Comparison of ENCODE assay signal across 8 cellular contexts in the genomic region with DNA sequence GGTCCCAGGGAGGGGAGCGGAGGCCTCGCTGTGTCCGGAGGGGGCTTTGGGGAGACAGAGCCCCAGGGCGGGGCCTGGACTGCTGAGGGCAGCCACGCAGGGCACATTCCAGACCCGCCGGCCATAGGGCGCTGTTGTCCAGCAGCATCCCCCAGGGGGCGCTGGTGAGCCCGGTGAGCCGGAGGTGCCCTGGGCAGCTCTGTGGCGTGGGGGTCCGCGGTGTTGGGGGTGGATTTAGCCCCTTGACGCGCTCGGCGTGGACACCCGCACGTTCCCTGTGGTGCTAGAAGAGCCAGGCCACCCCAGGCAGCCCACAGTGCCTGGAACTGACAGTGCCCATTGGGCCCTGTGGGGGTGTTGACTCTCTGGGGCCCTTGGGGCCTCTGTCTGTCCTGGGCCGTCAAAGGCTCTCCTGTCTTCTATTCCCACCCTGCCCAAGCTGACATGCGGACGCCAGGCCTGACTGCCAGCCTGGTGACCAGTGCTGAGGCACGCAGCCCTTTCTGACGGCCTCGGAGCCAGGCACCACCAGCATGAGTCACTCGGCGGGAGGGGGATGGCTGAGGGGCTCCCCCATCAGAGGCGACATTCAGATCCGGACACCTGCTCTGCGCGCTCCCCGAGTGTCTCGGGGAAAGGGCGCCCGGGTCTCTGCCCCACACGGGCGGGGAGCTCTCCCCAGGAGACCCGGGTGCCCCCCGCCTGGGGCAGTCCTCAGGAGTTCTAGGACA. TPM values are rescaled to one million over a fixed set of nuclear protein-coding genes. Genes with fewer than 3 reads are reported as not detected.
DNase-seq lines count a peak whose midpoint lies in the region; ATAC-seq, FAIRE-seq and TF ChIP-seq lines count a peak whose summit lies in the region.

No MANE protein-coding gene starts in this region.

- H2AFZ ChIP-seq in H9 (ENCODE audit: low read length) = no peak overlapping the region

- no peak overlapping the region for H3K4ac ChIP-seq in H9 (ENCODE audit: low read depth, low read length)

- H2BK5ac ChIP-seq in H9 (ENCODE audit: insufficient read length, low read length) = no peak overlapping the region

- no peak overlapping the region for H3K56ac ChIP-seq in H9 (ENCODE audit: insufficient read length, low read depth, low read length)

- H3K27ac ChIP-seq in A549 = peak overlapping the region; percentile 31 to 56; a peak in 4 of 6 replicates
- H3K27ac ChIP-seq in H9 (ENCODE audit: insufficient read length, low read depth, low read length) = no peak overlapping the region

- DNase-seq in A549 (ENCODE audit: low read depth in 1 of 2, low spot score in 1 of 2) (no peak), H9 (peak; percentile 73), foreskin fibroblast (no peak), posterior cingulate gyrus (peak; percentile 83 to 99 (median 94)), NCI-H2081 (lab: John Stamatoyannopoulos, UW) (no peak)
- DNase-seq in activated T-cell treated with anti-CD3 and anti-CD28 coated beads, Interleukin-2, amount 50 U/mL, for 1 hour = peak; percentile 65

- H3K23me2 ChIP-seq in H9 (ENCODE audit: insufficient read length, low read depth, low read length, poor library complexity, severe bottlenecking) = no peaks in the 10 kb centered on the region

- no peak overlapping the region for H4K91ac ChIP-seq in H9 (ENCODE audit: insufficient read length, low read depth, low read length)

- no peak overlapping the region for H4K8ac ChIP-seq in H9 (replicated peaks; ENCODE audit: insufficient read length, low read depth, low read length)

- H2AK5ac ChIP-seq in H9 (ENCODE audit: insufficient read length, low read length) = no peak overlapping the region

- peaks cover 43% of the 10 kb centered on the region for H3K4me1 ChIP-seq in A549
- H3K4me1 ChIP-seq in H9 (ENCODE audit: insufficient read depth, low read length) = no peaks in the 10 kb centered on the region

- intact Hi-C loops in posterior cingulate gyrus (cut with DNase I) = no loop called here

- H3K9me3 ChIP-seq in A549 (no peaks in the 10 kb centered on the region), H9 (ENCODE audit: control insufficient read depth, low read depth, low read length) (no peaks in the 10 kb centered on the region)

- no peak overlapping the region for H3K18ac ChIP-seq in H9 (ENCODE audit: insufficient read length, low read depth, low read length)

- no peak overlapping the region for H3K9ac ChIP-seq in H9 (ENCODE audit: extremely low read depth, insufficient read length, low read length)

- POLR2A ChIA-PET in A549 (lab: Yijun Ruan, JAX) = no interaction called here

- no peak overlapping the region for H3K23ac ChIP-seq in H9 (ENCODE audit: insufficient read length, low read depth, low read length)

- no peaks in the 10 kb centered on the region for H3K79me2 ChIP-seq in H9 (ENCODE audit: insufficient read depth, low read length)

- H3K27ac Mint-ChIP-seq in H9 = no peak overlapping the region

- TF ChIP-seq CTCF in A549 (IDR thresholded peaks at IDR 0.05) (peak; percentile 69), H9 (conservative IDR thresholded peaks at IDR 0.05) (peak; percentile 84), foreskin fibroblast (IDR thresholded peaks at IDR 0.05; ENCODE audit: low read depth, low read length) (peak; percentile 58)

- no peak overlapping the region for H2BK12ac ChIP-seq in H9 (ENCODE audit: insufficient read length, low read depth, low read length)

- peaks cover 5 to 9% of the 10 kb centered on the region in 2 experiments for H3K4me1 Mint-ChIP-seq in H9

- no peak overlapping the region for H2BK120ac ChIP-seq in H9 (ENCODE audit: low read depth, low read length, poor library complexity, severe bottlenecking)

- H3K79me1 ChIP-seq in H9 (ENCODE audit: insufficient read depth, low read depth, low read length, poor library complexity, severe bottlenecking) = no peaks in the 10 kb centered on the region

- no peak for TF ChIP-seq EP300 in A549 (IDR thresholded peaks at IDR 0.05)

- ATAC-seq in A549 (peak in 1 of 2 experiments; percentile 53; a peak in 3 of 6 replicates), HG02763 (IDR thresholded peaks at IDR 0.05; ENCODE audit: unreplicated experiment) (no peak), HG03139 (IDR thresholded peaks at IDR 0.05; ENCODE audit: unreplicated experiment) (no peak)

- no peak overlapping the region; the same call in 1 of the 2 replicates for H3K14ac ChIP-seq in H9 (ENCODE audit: insufficient read depth, low read length)

- peak; percentile 20 to 29; a peak in 3 of 5 replicates for TF ChIP-seq RAD21 in A549 (conservative IDR thresholded peaks at IDR 0.05 in 1 of 2, IDR thresholded peaks at IDR 0.05 in 1 of 2)

- no peak for TF ChIP-seq POLR2A in A549 (IDR thresholded peaks at IDR 0.05; ENCODE audit: low read length)

- no peak for FAIRE-seq in A549 (lab: Jason Lieb, UNC)

- H3K27me3 ChIP-seq in H9 (ENCODE audit: insufficient read depth, low read length) = no peaks in the 10 kb centered on the region

- H3T11ph ChIP-seq in H9 (ENCODE audit: low read length) = no peak overlapping the region

- H3K36me3 Mint-ChIP-seq in H9 (ENCODE audit: insufficient read depth in 1 of 3, low read depth in 3 of 3) = peaks cover 5 to 19% (median 19%) of the 10 kb centered on the region in 3 experiments; a peak in 6 of 7 replicates

- H3K4me3 Mint-ChIP-seq in H9 = no peak overlapping the region

- no peak overlapping the region for H3K4me3 ChIP-seq in A549
- no peak overlapping the region for H3K4me3 ChIP-seq in foreskin fibroblast (ENCODE audit: low read depth in 1 of 2, low read length in 2 of 2)

- WGBS in A549 (ENCODE audit: missing lambda C conversion rate) = 26% methylated on average over 19 of the region's 40 CpGs
- no CpG with 5 or more reads among the region's 40 CpGs for WGBS in H9 (ENCODE audit: extremely low coverage, insufficient read length, low lambda C conversion rate)

- CTCF ChIA-PET in A549 (lab: Yijun Ruan, JAX) = interaction anchor here (0.6 to 7.0 kb wide), 28 partner anchors 10 to 506 kb away, joined by 3 to 87 read pairs (median 4); a partner anchor contains a TSS

- no peaks in the 10 kb centered on the region for H4K20me1 ChIP-seq in H9 (ENCODE audit: control insufficient read depth, insufficient read depth, insufficient read length)

- no peak overlapping the region for H2BK15ac ChIP-seq in H9 (ENCODE audit: low read depth, low read length)

- H3K4me2 ChIP-seq in A549 (peak overlapping the region; percentile 21; the same call in 1 of the 3 replicates), H9 (ENCODE audit: insufficient read depth, insufficient read length, low read length) (no peak overlapping the region)

- H2BK20ac ChIP-seq in H9 (ENCODE audit: low read depth, low read length, poor library complexity, severe bottlenecking) = no peak overlapping the region

- H3K9me3 Mint-ChIP-seq in H9 = no peaks in the 10 kb centered on the region

- no peak overlapping the region for H4K5ac ChIP-seq in H9 (ENCODE audit: insufficient read length, low read depth, low read length)

- H3K27me3 Mint-ChIP-seq in H9 (ENCODE audit: low read depth) = peaks cover 14% of the 10 kb centered on the region

TF ChIP-seq in A549, 52 proteins besides CTCF, POLR2A, EP300 and RAD21:
- no peak for TF ChIP-seq FOSL2 (IDR thresholded peaks at IDR 0.05)
- peak; percentile 73 for TF ChIP-seq FOSL2 (CRISPR knock-in tag; IDR thresholded peaks at IDR 0.05)
- no peak for TF ChIP-seq POLR2AphosphoS2 (conservative IDR thresholded peaks at IDR 0.05; ENCODE audit: low read length)
- peak; percentile 56; the same call in 2 of the 3 replicates for TF ChIP-seq SMC3 (IDR thresholded peaks at IDR 0.05)

RNA-seq across cellular contexts. Expression of a gene that starts 23.9 kb away (rescaled TPM):
- polyA plus RNA-seq in A549 (2011; rRNA removed) = 1.0 and 1.2 TPM in 2 replicates
- 1.1 and 1.3 TPM in 2 replicates for polyA plus RNA-seq in A549 (2012; cell fraction: cytosol; rRNA removed)
- polyA plus RNA-seq in A549 (2012; cell fraction: nucleus; rRNA removed) = 2.4 and 3.6 TPM in 2 replicates
- 1.2 to 1.5 TPM (median 1.4 TPM) in 3 replicates for polyA plus RNA-seq in A549 (2017; fragmentation: RNase III; extraction: RNeasy Plus Mini Kit Qiagen cat#74134 plus additional on column Dnase treatment)
- 1.8 and 2.6 TPM in 2 replicates for polyA minus RNA-seq in A549 (2011; rRNA and poly(A)+ RNA removed)
- 0.44 and 0.48 TPM in 2 replicates for total RNA-seq in H9 (2021)

RNA-seq across cellular contexts. Expression of a gene that starts 57.1 kb away (rescaled TPM):
- polyA plus RNA-seq in A549 (2011; rRNA removed) (10.5 and 11.1 TPM in 2 replicates), A549 (2017; fragmentation: RNase III; extraction: RNeasy Plus Mini Kit Qiagen cat#74134 plus additional on column Dnase treatment) (10.6 to 10.8 TPM (median 10.8 TPM) in 3 replicates)
- polyA plus RNA-seq in A549 (2012; cell fraction: cytosol; rRNA removed) = 18.5 and 18.8 TPM in 2 replicates
- 31.0 and 35.4 TPM in 2 replicates for polyA plus RNA-seq in A549 (2012; cell fraction: nucleus; rRNA removed)
- polyA minus RNA-seq in A549 (2011; rRNA and poly(A)+ RNA removed) = 16.0 and 18.1 TPM in 2 replicates
- 24.8 and 26.7 TPM in 2 replicates for total RNA-seq in H9 (2021)

Comparison
In these comparisons a context has a peak if more than half of its experiments do, and no peak if none do; other contexts are left out.
1. DNase-seq: peak in H9 (single experiment), activated T-cell treated with anti-CD3 and anti-CD28 coated beads, Interleukin-2, amount 50 U/mL, for 1 hour (single experiment) and posterior cingulate gyrus (10 of 10); none in A549 (0 of 2), foreskin fibroblast (0 of 2) and NCI-H2081 (0 of 2).
2. Peak in every context shown above with its lines, with median percentiles within 50 percentile points of each other: CTCF ChIP-seq.